ENCODE assay signal across 8 cellular contexts in genomic region chr9:34522971-34523797, GRCh38. TPM values are rescaled to one million over a fixed set of nuclear protein-coding genes. Genes with fewer than 3 reads are reported as not detected.
DNase-seq lines count a peak whose midpoint lies in the region; ATAC-seq and TF ChIP-seq lines count a peak whose summit lies in the region.

Gene ENHO, minus strand, starts transcription at chr9:34522990. Its CDS starts 1,295 bp downstream, at chr9:34521695.

- H3K27ac ChIP-seq in ectodermal cell (ENCODE audit: insufficient read depth, low read depth, low read length, poor library complexity, severe bottlenecking) (no peak within 1 kb of the TSS), lung (ENCODE audit: low read depth in 1 of 2, low read length in 1 of 2) (no peak within 1 kb of the TSS)

- no peaks in the 10 kb centered on the region for H3K4me1 ChIP-seq in ectodermal cell (ENCODE audit: control insufficient read depth, insufficient read depth, low read length)
- peaks cover 3 to 6% of the 10 kb centered on the region in 2 donors for H3K4me1 ChIP-seq in lung (ENCODE audit: control insufficient read depth in 2 of 2, insufficient read depth in 2 of 2, low read length in 2 of 2)

- H3K4me3 ChIP-seq in BJ (ENCODE audit: low read depth, low read length) (peak within 1 kb of the TSS; percentile 29; the same call in 1 of the 2 replicates), ectodermal cell (ENCODE audit: insufficient read depth, low read depth, low read length) (peak within 1 kb of the TSS; percentile 67), lung (peak within 1 kb of the TSS; percentile 25)

- H3K9me3 ChIP-seq in ectodermal cell (ENCODE audit: control insufficient read depth, low read length) = no peaks in the 10 kb centered on the region
- no peaks in the 10 kb centered on the region for H3K9me3 ChIP-seq in lung (ENCODE audit: control insufficient read depth in 2 of 2, insufficient read depth in 1 of 2, low read length in 1 of 2)

- peak; percentile 89 for ATAC-seq in GM19397 (IDR thresholded peaks at IDR 0.05; ENCODE audit: unreplicated experiment)
- ATAC-seq in HG03521 (IDR thresholded peaks at IDR 0.05; ENCODE audit: unreplicated experiment) = peak; percentile 90
- ATAC-seq in lung (ENCODE audit: insufficient read depth, low FRiP score) = peak; percentile 100

- POLR2A ChIA-PET in BJ (lab: Charles Lee) = no interaction called here

- CTCF ChIA-PET in BJ (lab: Yijun Ruan, JAX) = interaction anchor here (0.6 to 1.1 kb wide), 4 partner anchors 22 to 518 kb away, joined by 3 to 6 read pairs (median 3); no protein-coding TSS in a partner anchor

- DNase-seq in BJ (ENCODE audit: low read depth) (no peak), NCI-H82 (lab: John Stamatoyannopoulos, UW) (peak; percentile 92), lung (ENCODE audit: low spot score) (peak; percentile 83)
- peak; percentile 51 to 84 for DNase-seq in activated CD8-positive, alpha-beta memory T cell treated with anti-CD3 and anti-CD28 coated beads for 1 hour (ENCODE audit: extremely low read depth in 1 of 2, low read depth in 1 of 2)
- DNase-seq in stimulated activated CD4-positive, alpha-beta T cell treated with anti-CD3 and anti-CD28 coated beads, Interleukin-4, amount 100 ng/mL, for 48 hours (ENCODE audit: low read depth in 2 of 2) = peak; percentile 83 to 85

- H3K27me3 ChIP-seq in BJ (ENCODE audit: control insufficient read depth, insufficient read depth, low read length) (peaks cover 10% of the 10 kb centered on the region), ectodermal cell (ENCODE audit: control insufficient read depth, insufficient read depth, low read length, poor library complexity, severe bottlenecking) (peaks cover 13% of the 10 kb centered on the region), lung (ENCODE audit: control insufficient read depth, insufficient read depth) (no peaks in the 10 kb centered on the region)

- H3K36me3 ChIP-seq in BJ (ENCODE audit: control insufficient read depth, insufficient read depth, low read length) = no peaks in the 10 kb centered on the region
- H3K36me3 ChIP-seq in ectodermal cell (ENCODE audit: control insufficient read depth, insufficient read depth, low read length) = no peaks in the 10 kb centered on the region
- H3K36me3 ChIP-seq in lung (ENCODE audit: control insufficient read depth in 2 of 2, insufficient read depth in 2 of 2, low read length in 2 of 2) = no peaks in the 10 kb centered on the region

- TF ChIP-seq CTCF in BJ (IDR thresholded peaks at IDR 0.05; ENCODE audit: insufficient read depth, low read depth, low read length) = no peak
- TF ChIP-seq CTCF in lung (IDR thresholded peaks at IDR 0.05; ENCODE audit: control extremely low read depth, extremely low read depth) = no peak

- WGBS in ectodermal cell, 2 experiments = 5% methylated on average over 63 of the region's 63 CpGs
- 4% methylated on average over 53 to 63 of the region's 63 CpGs for WGBS in lung, 2 donors

RNA-seq across cellular contexts. Expression of gene ENHO, which starts in this region (rescaled TPM):
- polyA plus RNA-seq in BJ (2011; rRNA removed) (0.11 TPM in 1 of 2 replicates, not detected in the other), lung (1 to 10 TPM in 1 of 2 donors, under 1 TPM in 1; 0.29 to 1.4 TPM)
- polyA minus RNA-seq in BJ (2011; rRNA and poly(A)+ RNA removed) = 0.21 TPM in 1 of 2 replicates, not detected in the other
- polyA plus RNA-seq in ectodermal cell (2013, experiment 1 of 4) = 20.0 TPM
- polyA plus RNA-seq in ectodermal cell (2013, experiment 2 of 4) = 17.2 TPM
- polyA plus RNA-seq in ectodermal cell (2013, experiment 3 of 4) = 18.7 TPM
- polyA plus RNA-seq in ectodermal cell (2013, experiment 4 of 4) = 20.1 TPM
- total RNA-seq in lung = under 1 TPM; 0.55 to 0.85 TPM
